In the genomic region with DNA sequence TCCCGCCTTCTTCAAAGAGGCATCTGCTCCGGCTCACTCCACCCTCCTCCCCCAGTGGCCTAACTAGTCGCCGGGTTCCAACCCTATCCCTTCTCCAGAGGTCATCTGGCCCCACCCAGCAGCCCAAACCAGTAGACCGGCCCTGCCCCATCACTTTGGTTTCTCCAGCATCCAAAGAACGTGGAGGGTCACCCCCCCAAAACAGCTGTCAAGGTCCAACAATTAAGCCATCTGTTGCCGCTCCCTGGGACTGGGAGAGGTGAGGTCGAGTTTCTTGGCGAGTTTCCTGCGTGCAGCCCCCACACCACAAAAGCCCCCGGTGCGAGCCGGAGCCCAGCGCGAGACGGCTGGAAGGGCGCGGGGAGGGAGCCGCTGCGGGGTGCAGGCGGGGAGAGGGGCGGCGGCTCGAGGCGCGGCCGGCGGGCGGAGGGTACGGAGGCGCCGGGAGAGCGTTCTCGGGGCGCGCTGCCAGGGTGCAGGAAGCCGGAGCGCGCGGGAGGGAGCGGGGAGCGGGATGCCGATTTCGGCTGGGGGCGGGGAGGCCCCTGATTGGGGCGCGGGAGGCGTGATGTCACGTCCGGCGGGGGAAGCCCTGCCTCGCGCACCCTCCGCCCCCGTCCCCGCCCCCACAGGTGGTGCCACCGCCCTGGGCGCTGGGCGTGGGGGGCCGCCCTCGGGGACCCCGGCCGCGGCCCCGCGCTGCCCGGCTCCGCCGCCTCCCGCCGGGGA, we compare ENCODE assay signal across 8 cellular contexts. TPM values are rescaled to one million over a fixed set of nuclear protein-coding genes. Genes with fewer than 3 reads are reported as not detected.
DNase-seq lines count a peak whose midpoint lies in the region; ATAC-seq and TF ChIP-seq lines count a peak whose summit lies in the region.

No MANE protein-coding gene starts in this region.

- H3K4me1 ChIP-seq in left lung, result peaks cover 21 to 25% of the 10 kb centered on the region in 2 donors

- TF ChIP-seq CTCF in GM12864 (IDR thresholded peaks at IDR 0.05; ENCODE audit: low read depth, low read length, missing control alignments), result no peak
- TF ChIP-seq CTCF in left lung (IDR thresholded peaks at IDR 0.05), result no peak

- peaks cover 3 to 88% of the 10 kb centered on the region in 2 donors for H3K27me3 ChIP-seq in left lung

- peak; percentile 58 for ATAC-seq in HG02798 (IDR thresholded peaks at IDR 0.05; ENCODE audit: poor library complexity, unreplicated experiment)
- ATAC-seq in left lung, result peak; percentile 85

- H3K36me3 ChIP-seq in left lung, result no peaks in the 10 kb centered on the region

- H3K4me3 ChIP-seq in GM12864 (ENCODE audit: low read depth, low read length) (peak overlapping the region; percentile 45), left lung (peak overlapping the region; percentile 36 to 59)

- intact Hi-C loops in left lung (cut with DNase I), result loop anchor here in 1 of 2 donors (5.0 kb wide), 1 partner anchor 203 kb away; no protein-coding TSS in a partner anchor

- DNase-seq in GM12864 (ENCODE audit: low read depth), result peak; percentile 19
- DNase-seq in NCI-H226, result peak; percentile 90
- DNase-seq in activated CD4-positive, alpha-beta T cell treated with anti-CD3 and anti-CD28 coated beads, Interleukin-2, amount 50 U/mL, for 24 hours (ENCODE audit: low read depth in 1 of 2, low spot score in 1 of 2), result peak; percentile 58 to 79
- DNase-seq in dedifferentiated amniotic fluid mesenchymal stem cell (ENCODE audit: extremely low spot score), result peak; percentile 85
- peak; percentile 92 to 93 for DNase-seq in left lung
- DNase-seq in stimulated activated CD4-positive, alpha-beta T cell treated with anti-CD3 and anti-CD28 coated beads, Interleukin-2, amount 100 ng/mL, for 4 hours (ENCODE audit: low read depth), result peak; percentile 86
- DNase-seq in cortex of kidney (lab: John Stamatoyannopoulos, UW), result no peak

- no peaks in the 10 kb centered on the region for H3K9me3 ChIP-seq in left lung

- peak overlapping the region; percentile 70 to 75 for H3K27ac ChIP-seq in left lung

RNA-seq across cellular contexts. Expression of a gene that starts 0.6 kb away (rescaled TPM):
- 10 to 100 TPM; 60.4 to 63.4 TPM for total RNA-seq in left lung
